Comparison of ENCODE assay signal across 10 cellular contexts in genomic region chr17:16989230-16989952, GRCh38. TPM values are rescaled to one million over a fixed set of nuclear protein-coding genes. Genes with fewer than 3 reads are reported as not detected.
DNase-seq lines count a peak whose midpoint lies in the region; ATAC-seq and TF ChIP-seq lines count a peak whose summit lies in the region.
"Had no signal": no experiment of that assay in that cellular context is flagged by ENCODE, and none has a peak within 500 bp of the region (broad histone marks: within the 10 kb centered on the region; RNA-seq: fewer than 3 reads in every experiment).

No MANE protein-coding gene starts in this region.

- H3K36me3 ChIP-seq in left ventricle myocardium inferior = no peaks in the 10 kb centered on the region
- H3K36me3 ChIP-seq in heart left ventricle = no peaks in the 10 kb centered on the region
- H3K36me3 ChIP-seq in thymus (ENCODE audit: control insufficient read depth, insufficient read depth) = no peaks in the 10 kb centered on the region
- H3K36me3 ChIP-seq in gastrocnemius medialis = no peaks in the 10 kb centered on the region

- 78 to 87% (median 85%) methylated on average over 10 to 12 of the region's 12 CpGs for WGBS in heart left ventricle, 4 donors
- 44% methylated on average over 12 of the region's 12 CpGs for WGBS in thymus

- CTCF ChIA-PET in activated CD4-positive, alpha-beta memory T cell treated with anti-CD3 and anti-CD28 coated beads for 36 hours (lab: Charles Lee) = interaction anchor here (0.7 to 1.9 kb wide), 3 partner anchors 11 to 190 kb away, joined by 3 to 5 read pairs (median 5); no protein-coding TSS in a partner anchor

- in situ Hi-C loops in gastrocnemius medialis (cut with MboI; ENCODE audit: low sequenced_read_pairs in 4 of 4) = loop anchor here in 2 of 4 donors (25.0 kb wide), 2 partner anchors 402 to 648 kb away; no protein-coding TSS in a partner anchor

- H3K9me3 Mint-ChIP-seq in activated CD4-positive, alpha-beta memory T cell treated with anti-CD3 and anti-CD28 coated beads for 36 hours = no peaks in the 10 kb centered on the region
- no peaks in the 10 kb centered on the region for H3K9me3 Mint-ChIP-seq in osteocyte (ENCODE audit: unreplicated experiment)

- H3K9me3 ChIP-seq in left ventricle myocardium inferior (replicated peaks) (no peaks in the 10 kb centered on the region), heart left ventricle (no peaks in the 10 kb centered on the region), thymus (ENCODE audit: control insufficient read depth) (no peaks in the 10 kb centered on the region), gastrocnemius medialis (no peaks in the 10 kb centered on the region)

- no peaks in the 10 kb centered on the region for H3K27me3 Mint-ChIP-seq in activated CD4-positive, alpha-beta memory T cell treated with anti-CD3 and anti-CD28 coated beads for 36 hours
- peaks cover 11% of the 10 kb centered on the region for H3K27me3 Mint-ChIP-seq in osteocyte (ENCODE audit: unreplicated experiment)

- H3K27ac ChIP-seq in left ventricle myocardium inferior (replicated peaks) = peak overlapping the region; percentile 30
- H3K27ac ChIP-seq in heart left ventricle = peak overlapping the region in 1 of 12 donors; percentile 82
- H3K27ac ChIP-seq in thymus (ENCODE audit: low read depth) = peak overlapping the region; percentile 81
- H3K27ac ChIP-seq in gastrocnemius medialis = no peak overlapping the region

- H3K4me1 Mint-ChIP-seq in activated CD4-positive, alpha-beta memory T cell treated with anti-CD3 and anti-CD28 coated beads for 36 hours (ENCODE audit: low read depth) = peaks cover 35% of the 10 kb centered on the region
- peaks cover 8% of the 10 kb centered on the region for H3K4me1 Mint-ChIP-seq in osteocyte (ENCODE audit: unreplicated experiment)

- intact Hi-C loops in left ventricle myocardium inferior (cut with micrococcal nuclease) (no loop called here), heart left ventricle (cut with DNase I) (loop anchor here in 2 of 10 donors (5.0 to 10.0 kb wide), 2 partner anchors 67 to 445 kb away; no protein-coding TSS in a partner anchor), gastrocnemius medialis (cut with DNase I; ENCODE audit: low total_unique reads) (no loop called here)
- intact Hi-C loops in activated CD4-positive, alpha-beta memory T cell treated with anti-CD3 and anti-CD28 coated beads for 36 hours (cut with micrococcal nuclease) = no loop called here

- TF ChIP-seq CTCF in left ventricle myocardium inferior (IDR thresholded peaks at IDR 0.05; ENCODE audit: borderline replicate concordance) = no peak
- no peak for TF ChIP-seq CTCF in heart left ventricle (IDR thresholded peaks at IDR 0.05)
- no peak for TF ChIP-seq CTCF in osteocyte (IDR thresholded peaks at IDR 0.05)
- no peak for TF ChIP-seq CTCF in gastrocnemius medialis (IDR thresholded peaks at IDR 0.05 in 4 of 5, conservative IDR thresholded peaks at IDR 0.05 in 1 of 5)

- ATAC-seq in heart left ventricle (no peak), HG02970 (IDR thresholded peaks at IDR 0.05; ENCODE audit: low FRiP score, unreplicated experiment) (peak; percentile 29), HG03565 (IDR thresholded peaks at IDR 0.05; ENCODE audit: unreplicated experiment) (no peak), gastrocnemius medialis (no peak)

- H3K4me1 ChIP-seq in left ventricle myocardium inferior (peaks cover 18% of the 10 kb centered on the region), heart left ventricle (peaks cover 0 to 30% (median 6%) of the 10 kb centered on the region in 12 donors), thymus (ENCODE audit: control insufficient read depth, insufficient read depth, low read length) (peaks cover 24% of the 10 kb centered on the region), gastrocnemius medialis (no peaks in the 10 kb centered on the region)

- H3K36me3 Mint-ChIP-seq in activated CD4-positive, alpha-beta memory T cell treated with anti-CD3 and anti-CD28 coated beads for 36 hours = no peaks in the 10 kb centered on the region
- no peaks in the 10 kb centered on the region for H3K36me3 Mint-ChIP-seq in osteocyte (ENCODE audit: unreplicated experiment)

- DNase-seq in left ventricle myocardium inferior (no peak), heart left ventricle (no peak), osteocyte (ENCODE audit: extremely low spot score, unreplicated experiment) (no peak), gastrocnemius medialis (no peak)
- DNase-seq in activated CD4-positive, alpha-beta memory T cell treated with anti-CD3 and anti-CD28 coated beads for 36 hours = peak; percentile 38
- DNase-seq: NCI-H1436 had no signal

- H3K4me3 ChIP-seq in left ventricle myocardium inferior = no peak overlapping the region
- H3K4me3 ChIP-seq in heart left ventricle = no peak overlapping the region
- no peak overlapping the region for H3K4me3 ChIP-seq in thymus (ENCODE audit: low read length)
- no peak overlapping the region for H3K4me3 ChIP-seq in gastrocnemius medialis

- peak overlapping the region; percentile 90 for H3K27ac Mint-ChIP-seq in activated CD4-positive, alpha-beta memory T cell treated with anti-CD3 and anti-CD28 coated beads for 36 hours
- no peak overlapping the region for H3K27ac Mint-ChIP-seq in osteocyte (ENCODE audit: unreplicated experiment)

- H3K27me3 ChIP-seq in left ventricle myocardium inferior (ENCODE audit: low read depth) = no peaks in the 10 kb centered on the region
- H3K27me3 ChIP-seq in heart left ventricle = no peaks in the 10 kb centered on the region
- no peaks in the 10 kb centered on the region for H3K27me3 ChIP-seq in thymus (ENCODE audit: control insufficient read depth, insufficient read depth)
- H3K27me3 ChIP-seq in gastrocnemius medialis = no peaks in the 10 kb centered on the region

- peak overlapping the region; percentile 47 for H3K4me3 Mint-ChIP-seq in activated CD4-positive, alpha-beta memory T cell treated with anti-CD3 and anti-CD28 coated beads for 36 hours
- H3K4me3 Mint-ChIP-seq in osteocyte (ENCODE audit: unreplicated experiment) = no peak overlapping the region

- TF ChIP-seq POLR2A in heart left ventricle (IDR thresholded peaks at IDR 0.05) = no peak
- no peak for TF ChIP-seq POLR2A in gastrocnemius medialis (IDR thresholded peaks at IDR 0.05)

- POLR2A ChIA-PET in activated CD4-positive, alpha-beta memory T cell treated with anti-CD3 and anti-CD28 coated beads for 36 hours (lab: Charles Lee) = interaction anchor here (1.1 kb wide), 1 partner anchor 103 kb away, joined by 3 read pairs; no protein-coding TSS in a partner anchor

RNA-seq across cellular contexts. Expression of gene TNFRSF13B, which starts 17.5 kb away (rescaled TPM):
- total RNA-seq in left ventricle myocardium inferior (not detected), heart left ventricle (not detected), osteocyte (not detected in 2 replicates), gastrocnemius medialis (not detected)
- polyA plus RNA-seq in heart left ventricle (not detected), thymus (2.6 TPM)
- total RNA-seq in activated CD4-positive, alpha-beta memory T cell treated with anti-CD3 and anti-CD28 coated beads for 36 hours = not detected
- polyA plus RNA-seq: keratinocyte had no signal

RNA-seq across cellular contexts. Expression of gene MPRIP, which starts 52.9 kb away (rescaled TPM):
- 350 TPM for total RNA-seq in left ventricle myocardium inferior
- 100 to 1,000 TPM; 131 to 686 (median 343) TPM for total RNA-seq in heart left ventricle
- 100 to 1,000 TPM; 237 to 476 TPM for polyA plus RNA-seq in heart left ventricle
- 100 to 1,000 TPM; 145 to 157 TPM for total RNA-seq in activated CD4-positive, alpha-beta memory T cell treated with anti-CD3 and anti-CD28 coated beads for 36 hours
- 137 TPM for polyA plus RNA-seq in thymus
- 206 and 209 TPM in 2 replicates for total RNA-seq in osteocyte
- total RNA-seq in gastrocnemius medialis = 100 to 1,000 TPM in 3 of 4 donors, 10 to 100 TPM in 1; 71.1 to 127 (median 124) TPM

Comparison
In these comparisons a context has a peak if more than half of its experiments do, and no peak if none do; other contexts are left out.
1. H3K27ac ChIP-seq: peak in left ventricle myocardium inferior (single experiment) and thymus (single experiment); none in gastrocnemius medialis (0 of 4).